ENCODE assay signal across 20 cellular contexts in genomic region chr10:31956200-31956946, GRCh38.
"Had no signal": no experiment of that assay in that cellular context is flagged by ENCODE, and none has a peak within 500 bp of the region (broad histone marks: within the 10 kb centered on the region; RNA-seq: fewer than 3 reads in every experiment).

No MANE protein-coding gene starts in this region.

- ATAC-seq: SK-N-SH treated with all-trans-retinoic acid at 6 μM for 48 hours had no signal

- FAIRE-seq: HTR-8/SVneo, RCC 7860 had no signal

- DNase-seq: KBM-7, NCI-H1092, NCI-H1105 treated with DMSO at 0.1 percent for 48 hours, NCI-H1417 treated with DMSO at 0.1 percent for 48 hours, NCI-H146, NCI-H1694 treated with DMSO at 0.1 percent for 48 hours, NCI-H1930, NCI-H2081, NCI-H2107, NCI-H2227 treated with DMSO at 0.1 percent for 48 hours, NCI-H524, NCI-H526 treated with DMSO at 0.1 percent for 48 hours, NCI-H774, Right ventricle myocardium superior, RPMI8226, SIG-M5 had no signal

- H3K27ac ChIP-seq: HL-60 had no signal
